8 cellular contexts compared by ENCODE assay signal in the genomic region with DNA sequence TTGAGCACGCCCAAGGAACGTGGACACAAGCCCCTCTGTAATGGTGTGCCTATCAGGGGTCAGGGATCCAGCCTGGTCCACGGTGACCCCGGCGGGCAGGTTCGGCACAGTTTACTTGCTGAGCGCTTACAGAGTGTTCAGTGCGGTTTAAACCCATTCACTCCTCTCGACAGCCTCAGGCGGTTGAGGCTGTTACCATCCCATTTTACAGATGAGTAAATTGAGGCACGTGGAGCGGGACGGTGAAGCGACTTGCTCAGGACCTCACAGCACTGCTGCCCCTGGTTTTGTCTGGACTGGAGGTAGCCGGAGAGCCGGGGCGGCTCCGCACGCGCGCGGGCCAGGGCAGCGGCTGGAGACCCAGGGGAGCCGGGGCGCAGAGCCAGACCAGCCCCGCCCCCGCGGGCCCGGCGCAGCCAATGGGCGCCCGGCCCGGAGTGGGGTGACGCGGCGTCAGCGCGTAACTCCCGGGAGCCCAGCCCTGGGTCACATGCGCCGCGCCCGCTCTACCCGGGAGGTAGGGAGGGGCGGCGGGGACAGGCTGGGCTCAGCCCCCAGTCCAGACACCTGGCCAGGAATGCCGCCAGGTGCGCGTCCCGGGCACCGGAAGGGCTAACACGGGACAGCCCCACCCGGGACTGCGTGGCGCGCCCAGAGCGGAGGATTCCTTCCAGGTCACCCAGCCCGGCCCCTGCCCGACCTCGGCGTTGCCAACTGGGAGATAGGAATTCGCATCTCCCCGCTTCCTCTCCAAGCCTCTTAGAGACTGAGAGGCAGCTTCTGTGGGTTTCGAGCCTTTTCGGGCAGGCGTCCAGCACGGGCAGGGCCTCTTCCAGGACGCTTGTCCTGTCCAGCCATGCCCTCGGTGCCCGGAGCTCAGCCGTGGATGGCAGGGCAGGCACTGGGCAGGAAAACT. TPM values are rescaled to one million over a fixed set of nuclear protein-coding genes. Genes with fewer than 3 reads are reported as not detected.
A peak's percentile ranks its signal among the peaks of the same experiment; 100 is the strongest.
DNase-seq lines count a peak whose midpoint lies in the region; ATAC-seq and TF ChIP-seq lines count a peak whose summit lies in the region.

No MANE protein-coding gene starts in this region.

- H2AK9ac ChIP-seq in IMR-90 (replicated peaks; ENCODE audit: low read depth, low read length, poor library complexity): peak overlapping the region; percentile 99

- dilution Hi-C loops in IMR-90 (cut with HindIII; ENCODE audit: low sequenced_read_pairs, unreplicated experiment): no loop called here

- peak overlapping the region; percentile 76; the same call in 1 of the 2 replicates for H2BK20ac ChIP-seq in IMR-90 (ENCODE audit: low read depth, low read length)

- POLR2A ChIA-PET in IMR-90 (lab: Charles Lee; ENCODE audit: unreplicated experiment): no interaction called here

- H3K27me3 Mint-ChIP-seq in natural killer cell treated with Interleukin-12 subunit alpha and Interleukin-12 subunit beta and Interleukin-15 and Interleukin-18, amount 100 ng/mL, for 72 hours: no peaks in the 10 kb centered on the region

- H3K9me3 ChIP-seq in IMR-90 (ENCODE audit: control insufficient read depth, insufficient read depth, low read length): no peaks in the 10 kb centered on the region

- no TSS peak for BruUV-seq in IMR-90 (replicated peaks; lab: Mats Ljungman, UMichigan)

- ATAC-seq in GM21447 (IDR thresholded peaks at IDR 0.05; ENCODE audit: unreplicated experiment): peak; percentile 46
- ATAC-seq in IMR-90 (ENCODE audit: low read depth): peak; percentile 62
- peak; percentile 85 to 88 for ATAC-seq in natural killer cell treated with Interleukin-12 subunit alpha and Interleukin-12 subunit beta and Interleukin-15 and Interleukin-18, amount 100 ng/mL, for 72 hours
- peak; percentile 76 for ATAC-seq in stimulated activated naive CD8-positive, alpha-beta T cell treated with anti-CD3 and anti-CD28 coated beads, Interleukin-15, Interleukin-2, amounts not matched to agents 100 U/mL and 50 U/mL, for 24 hours

- TF ChIP-seq CTCF in IMR-90 (conservative IDR thresholded peaks at IDR 0.05; ENCODE audit: low read depth, low read length): no peak
- TF ChIP-seq CTCF in fibroblast of pulmonary artery (IDR thresholded peaks at IDR 0.05; ENCODE audit: low read length, missing control alignments): no peak

- H2BK5ac ChIP-seq in IMR-90 (ENCODE audit: low read depth, low read length, poor library complexity, severe bottlenecking): peak overlapping the region; percentile 93

- H3K27ac Mint-ChIP-seq in natural killer cell treated with Interleukin-12 subunit alpha and Interleukin-12 subunit beta and Interleukin-15 and Interleukin-18, amount 100 ng/mL, for 72 hours: peak overlapping the region; percentile 51 to 93

- H3K4me3 ChIP-seq in IMR-90 (ENCODE audit: insufficient read depth, low read depth, low read length) (peak overlapping the region; percentile 44), fibroblast of pulmonary artery (replicated peaks; ENCODE audit: low read depth, low read length) (peak overlapping the region; percentile 47)

- H3K4me3 Mint-ChIP-seq in natural killer cell treated with Interleukin-12 subunit alpha and Interleukin-12 subunit beta and Interleukin-15 and Interleukin-18, amount 100 ng/mL, for 72 hours: peak overlapping the region; percentile 70

- no peaks in the 10 kb centered on the region for H3K27me3 ChIP-seq in IMR-90 (ENCODE audit: control insufficient read depth, insufficient read depth, low read length)

- peak overlapping the region; percentile 73; the same call in 1 of the 2 replicates for H3K56ac ChIP-seq in IMR-90 (ENCODE audit: extremely low read depth, insufficient read depth, low read length)

- CTCF ChIA-PET in IMR-90 (lab: Yijun Ruan, JAX): no interaction called here

- peak overlapping the region; percentile 98 for H3K4ac ChIP-seq in IMR-90 (ENCODE audit: low read depth, low read length)

- peak overlapping the region; percentile 87 for H3K18ac ChIP-seq in IMR-90 (ENCODE audit: low read depth, low read length)

- DNase-seq in Caki2 (ENCODE audit: low read depth) (peak; percentile 93), IMR-90 (peak; percentile 78), RPMI7951 (ENCODE audit: low read depth) (peak; percentile 94), fibroblast of pulmonary artery (ENCODE audit: low read depth) (peak; percentile 87)
- peak; percentile 93 for DNase-seq in activated effector memory CD4-positive, alpha-beta T cell treated with anti-CD3 and anti-CD28 coated beads, Interleukin-2, amount 50 U/mL, for 16 hours
- peak; percentile 89 for DNase-seq in natural killer cell treated with Interleukin-12 subunit alpha and Interleukin-12 subunit beta and Interleukin-15 and Interleukin-18, amount 100 ng/mL, for 72 hours (ENCODE audit: low spot score)
- DNase-seq in stimulated activated naive CD8-positive, alpha-beta T cell treated with anti-CD3 and anti-CD28 coated beads, Interleukin-15, Interleukin-2, amounts not matched to agents 100 U/mL and 50 U/mL, for 24 hours: peak; percentile 89

- H4K20me1 ChIP-seq in IMR-90 (ENCODE audit: insufficient read depth, low read length): peaks cover 9% of the 10 kb centered on the region; the same call in 1 of the 2 replicates

- H3K27ac ChIP-seq in IMR-90 (ENCODE audit: insufficient read depth, low read length): peak overlapping the region; percentile 84

- H3K4me1 Mint-ChIP-seq in natural killer cell treated with Interleukin-12 subunit alpha and Interleukin-12 subunit beta and Interleukin-15 and Interleukin-18, amount 100 ng/mL, for 72 hours (ENCODE audit: low read depth in 2 of 2): peaks cover 21 to 27% of the 10 kb centered on the region in 2 donors

- peak; percentile 85; the same call in 1 of the 2 replicates for TF ChIP-seq POLR2A in IMR-90 (IDR thresholded peaks at IDR 0.05; ENCODE audit: low read depth, low read length)

- peak overlapping the region; percentile 89 for H3K14ac ChIP-seq in IMR-90 (replicated peaks; ENCODE audit: low read depth, low read length)

- no peaks in the 10 kb centered on the region for H3K36me3 Mint-ChIP-seq in natural killer cell treated with Interleukin-12 subunit alpha and Interleukin-12 subunit beta and Interleukin-15 and Interleukin-18, amount 100 ng/mL, for 72 hours

- H4K91ac ChIP-seq in IMR-90 (ENCODE audit: insufficient read depth, low read depth, low read length): peak overlapping the region; percentile 92

- WGBS in IMR-90 (ENCODE audit: extremely low coverage in 2 of 2, insufficient read length in 1 of 2), 2 experiments: 5% methylated on average over 21 of the region's 71 CpGs; no CpG with 5 or more reads in 1 of the 2 experiments

- H2AK5ac ChIP-seq in IMR-90 (ENCODE audit: low read depth, low read length): peak overlapping the region; percentile 99

- peaks cover 26% of the 10 kb centered on the region for H3K9me1 ChIP-seq in IMR-90 (ENCODE audit: insufficient read depth, low read length)

- peak overlapping the region; percentile 85 for H3K4me2 ChIP-seq in IMR-90 (ENCODE audit: low read depth, low read length)

- H3K36me3 ChIP-seq in IMR-90 (ENCODE audit: control insufficient read depth, insufficient read depth, low read length): 0 out of 2 replicates have a peak, but pooled peaks cover under 1% of the 10 kb centered on the region

- peak overlapping the region; percentile 87 for H4K5ac ChIP-seq in IMR-90 (ENCODE audit: low read depth, low read length)

- in situ Hi-C loops in Caki2 (cut with HindIII; ENCODE audit: low pct_unique_long_range_greater_than_20kb, low sequenced_read_pairs) (no loop called here), IMR-90 (cut with MboI; ENCODE audit: low sequenced_read_pairs) (no loop called here)

- no peaks in the 10 kb centered on the region for H3K9me3 Mint-ChIP-seq in natural killer cell treated with Interleukin-12 subunit alpha and Interleukin-12 subunit beta and Interleukin-15 and Interleukin-18, amount 100 ng/mL, for 72 hours

- H2BK15ac ChIP-seq in IMR-90 (ENCODE audit: low read depth, low read length): peak overlapping the region; percentile 94; the same call in 2 of the 3 replicates

- no peak for TF ChIP-seq RAD21 in IMR-90 (IDR thresholded peaks at IDR 0.05; ENCODE audit: low read length)

- peaks cover 39% of the 10 kb centered on the region for H3K4me1 ChIP-seq in IMR-90 (ENCODE audit: control insufficient read depth, insufficient read depth, low read length)

- H4K8ac ChIP-seq in IMR-90 (ENCODE audit: low read depth in 2 of 2, low read length in 2 of 2): peak overlapping the region; percentile 97 to 98

- H2BK120ac ChIP-seq in IMR-90 (ENCODE audit: low read depth, low read length): peak overlapping the region; percentile 92

- peak overlapping the region; percentile 97 for H3K23ac ChIP-seq in IMR-90 (ENCODE audit: low read depth, low read length)

- peak overlapping the region; percentile 80 for H3K9ac ChIP-seq in IMR-90 (ENCODE audit: low read depth, low read length)

- H2AFZ ChIP-seq in IMR-90 (replicated peaks; ENCODE audit: low read length, poor library complexity): peak overlapping the region; percentile 96

- peaks cover 9 to 40% of the 10 kb centered on the region in 2 experiments; a peak in 3 of 4 replicates for H3K79me1 ChIP-seq in IMR-90 (ENCODE audit: low read depth in 1 of 2, low read length in 2 of 2)

- intact Hi-C loops in IMR-90 (cut with micrococcal nuclease): no loop called here

TF ChIP-seq in IMR-90, 13 proteins besides CTCF, POLR2A, EP300 and RAD21 (continues in another document):
- TF ChIP-seq CEBPB (IDR thresholded peaks at IDR 0.05; ENCODE audit: low read depth, low read length): no peak
- TF ChIP-seq, protein P1, sequence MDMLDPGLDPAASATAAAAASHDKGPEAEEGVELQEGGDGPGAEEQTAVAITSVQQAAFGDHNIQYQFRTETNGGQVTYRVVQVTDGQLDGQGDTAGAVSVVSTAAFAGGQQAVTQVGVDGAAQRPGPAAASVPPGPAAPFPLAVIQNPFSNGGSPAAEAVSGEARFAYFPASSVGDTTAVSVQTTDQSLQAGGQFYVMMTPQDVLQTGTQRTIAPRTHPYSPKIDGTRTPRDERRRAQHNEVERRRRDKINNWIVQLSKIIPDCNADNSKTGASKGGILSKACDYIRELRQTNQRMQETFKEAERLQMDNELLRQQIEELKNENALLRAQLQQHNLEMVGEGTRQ (IDR thresholded peaks at IDR 0.05; ENCODE audit: low read depth, low read length): peak; percentile 83
- TF ChIP-seq CHD1 (IDR thresholded peaks at IDR 0.05; ENCODE audit: low read depth, low read length): no peak
- no peak for TF ChIP-seq SMC3 (IDR thresholded peaks at IDR 0.05; ENCODE audit: low read depth, low read length)
- TF ChIP-seq FOS (IDR thresholded peaks at IDR 0.05; ENCODE audit: low read depth, low read length): no peak
- peak; percentile 98 for TF ChIP-seq RCOR1 (IDR thresholded peaks at IDR 0.05; ENCODE audit: insufficient replicate concordance, low read length)

RNA-seq across cellular contexts. Expression of a gene that starts 3.3 kb away (rescaled TPM):
- 33.9 and 59.6 TPM in 2 replicates for total RNA-seq in Caki2 (2014; rRNA removed; shearing (Covaris generic); ENCODE audit: low replicate concordance)
- 3.3 and 3.4 TPM in 2 replicates for total RNA-seq in IMR-90 (2012; rRNA removed)
- 20.4 and 22.3 TPM in 2 replicates for polyA plus RNA-seq in IMR-90 (2012; rRNA removed)
- 16.2 and 23.6 TPM in 2 replicates for polyA plus RNA-seq in IMR-90 (2012; cell fraction: cytosol; rRNA removed)
- 82.8 and 188 TPM in 2 replicates for polyA plus RNA-seq in IMR-90 (2012; cell fraction: nucleus; rRNA removed; ENCODE audit: low replicate concordance)
- 24.3 and 25.7 TPM in 2 replicates for total RNA-seq in RPMI7951 (2014; rRNA removed; shearing (Covaris generic))
- 10 to 100 TPM; 55.8 to 73.5 TPM for total RNA-seq in natural killer cell treated with Interleukin-12 subunit alpha and Interleukin-12 subunit beta and Interleukin-15 and Interleukin-18, amount 100 ng/mL, for 72 hours

Comparison
In these comparisons a context has a peak if more than half of its experiments do, and no peak if none do; other contexts are left out.
1. Peak in every context shown above with its lines: DNase-seq, ATAC-seq, H3K4me3 ChIP-seq and H3K27ac ChIP-seq.